ENCODE assay signal across 9 cellular contexts in the genomic region with DNA sequence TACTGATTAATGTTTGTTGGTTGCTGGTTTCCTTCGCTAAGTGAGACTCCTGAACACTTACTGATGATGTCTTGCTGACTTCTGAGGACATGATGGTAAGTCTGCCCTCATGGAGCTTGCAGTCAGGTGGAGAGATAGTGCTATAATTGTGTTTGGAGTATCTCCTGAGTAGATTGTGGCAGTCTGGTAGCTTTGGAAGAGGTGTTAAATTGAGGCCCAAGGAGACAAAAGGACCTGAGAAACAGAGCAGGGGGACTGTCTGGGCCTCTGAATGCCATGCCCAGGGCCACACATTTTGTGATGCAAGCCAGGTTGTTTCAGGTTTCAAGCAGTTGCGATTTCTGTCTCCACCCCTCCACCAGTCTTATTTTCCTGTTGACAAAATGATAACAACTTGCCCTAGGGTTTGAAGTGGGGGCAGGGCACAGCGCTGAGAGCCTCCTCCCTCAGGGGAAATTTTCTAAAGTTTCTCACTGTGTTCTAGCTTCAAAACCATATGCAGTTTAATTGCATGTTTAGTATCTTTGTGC. TPM values are rescaled to one million over a fixed set of nuclear protein-coding genes. Genes with fewer than 3 reads are reported as not detected.
DNase-seq lines count a peak whose midpoint lies in the region; ATAC-seq, FAIRE-seq and TF ChIP-seq lines count a peak whose summit lies in the region.
"Had no signal": no experiment of that assay in that cellular context is flagged by ENCODE, and none has a peak within 500 bp of the region (broad histone marks: within the 10 kb centered on the region; RNA-seq: fewer than 3 reads in every experiment).

No MANE protein-coding gene starts in this region.

- no peak for FAIRE-seq in astrocyte (lab: Jason Lieb, UNC)

- TF ChIP-seq POLR2A in GM18505 (IDR thresholded peaks at IDR 0.05; ENCODE audit: borderline replicate concordance, extremely low read depth, insufficient read depth, insufficient read length), result no peak

- peak overlapping the region; percentile 97 for H3K27ac Mint-ChIP-seq in T-helper 1 cell treated with Interleukin-12 subunit alpha and Interleukin-12 subunit beta and Interleukin-4 antibody, amounts not matched to agents 30 μg/mL and 1 μg/mL, for 36 hours
- no peak overlapping the region for H3K27ac Mint-ChIP-seq in astrocyte (ENCODE audit: unreplicated experiment)

- H2BK120ac ChIP-seq in trophoblast cell (ENCODE audit: insufficient read depth, low read length, poor library complexity), result no peak overlapping the region

- H4K20me1 ChIP-seq in astrocyte (ENCODE audit: insufficient read depth, low read length), result peaks cover 89% of the 10 kb centered on the region

- H3K4me3 ChIP-seq in GM12865 (ENCODE audit: low read depth, low read length) (no peak overlapping the region), astrocyte (ENCODE audit: insufficient read depth, low read depth, low read length) (no peak overlapping the region), trophoblast cell (ENCODE audit: low read depth, low read length) (no peak overlapping the region)

- no peak for TF ChIP-seq CTCF in GM12865 (IDR thresholded peaks at IDR 0.05; ENCODE audit: insufficient read depth, low read depth, low read length, missing control alignments)
- no peak for TF ChIP-seq CTCF in astrocyte (IDR thresholded peaks at IDR 0.05; ENCODE audit: insufficient read depth, low read depth, low read length)
- no peak for TF ChIP-seq CTCF in GM13976 (IDR thresholded peaks at IDR 0.05; ENCODE audit: borderline replicate concordance, control extremely low read depth, extremely low read depth, insufficient read depth, missing control alignments)

- DNase-seq in GM12865 (ENCODE audit: low read depth) (peak; percentile 92), astrocyte (ENCODE audit: low read depth) (no peak), trophoblast cell (peak; percentile 84 to 92), GM13976 (ENCODE audit: low spot score) (no peak)
- DNase-seq: NCI-H2227 treated with DMSO at 0.1 percent for 48 hours had no signal

- no peak overlapping the region for H4K12ac ChIP-seq in trophoblast cell (ENCODE audit: low read depth, low read length)

- H3K36me3 Mint-ChIP-seq in T-helper 1 cell treated with Interleukin-12 subunit alpha and Interleukin-12 subunit beta and Interleukin-4 antibody, amounts not matched to agents 30 μg/mL and 1 μg/mL, for 36 hours (ENCODE audit: low read depth), result peaks cover 71% of the 10 kb centered on the region
- peaks cover 27% of the 10 kb centered on the region for H3K36me3 Mint-ChIP-seq in astrocyte (ENCODE audit: low read depth, unreplicated experiment)

- H3K9me3 ChIP-seq in astrocyte (ENCODE audit: insufficient read depth, low read depth, low read length), result no peaks in the 10 kb centered on the region
- H3K9me3 ChIP-seq in trophoblast cell (ENCODE audit: insufficient read depth, low read depth, low read length), result no peaks in the 10 kb centered on the region

- H3K14ac ChIP-seq in trophoblast cell (ENCODE audit: low read length), result no peak overlapping the region

- in situ Hi-C loops in GM13976 (cut with MboI; ENCODE audit: low sequenced_read_pairs, unreplicated experiment), result no loop called here

- WGBS in trophoblast cell (ENCODE audit: extremely low coverage, insufficient coverage, insufficient read length), result no CpG with 5 or more reads among the region's 3 CpGs

- H2AFZ ChIP-seq in astrocyte (ENCODE audit: low read depth, low read length), result no peak overlapping the region
- no peak overlapping the region for H2AFZ ChIP-seq in trophoblast cell (ENCODE audit: insufficient read depth, low read length, poor library complexity)

- H3K36me3 ChIP-seq in astrocyte (ENCODE audit: insufficient read depth, low read length) (peaks cover 3% of the 10 kb centered on the region), trophoblast cell (ENCODE audit: control insufficient read depth in 1 of 2, insufficient read depth in 2 of 2, low read length in 2 of 2) (peaks cover 8% of the 10 kb centered on the region in 2 experiments)

- H3K27me3 Mint-ChIP-seq in T-helper 1 cell treated with Interleukin-12 subunit alpha and Interleukin-12 subunit beta and Interleukin-4 antibody, amounts not matched to agents 30 μg/mL and 1 μg/mL, for 36 hours (ENCODE audit: low read depth), result no peaks in the 10 kb centered on the region
- no peaks in the 10 kb centered on the region for H3K27me3 Mint-ChIP-seq in astrocyte (ENCODE audit: low read depth, unreplicated experiment)

- H3K4me2 ChIP-seq in astrocyte (ENCODE audit: low read length) (no peak overlapping the region), trophoblast cell (ENCODE audit: low read length) (peak overlapping the region; percentile 1)

- H3K4me3 Mint-ChIP-seq in T-helper 1 cell treated with Interleukin-12 subunit alpha and Interleukin-12 subunit beta and Interleukin-4 antibody, amounts not matched to agents 30 μg/mL and 1 μg/mL, for 36 hours, result peak overlapping the region; percentile 83
- H3K4me3 Mint-ChIP-seq in astrocyte (ENCODE audit: unreplicated experiment), result no peak overlapping the region

- H3K27me3 ChIP-seq in astrocyte (ENCODE audit: insufficient read depth, low read length), result no peaks in the 10 kb centered on the region
- H3K27me3 ChIP-seq in trophoblast cell (ENCODE audit: insufficient read depth, low read length), result no peaks in the 10 kb centered on the region

- H3K79me2 ChIP-seq in astrocyte (ENCODE audit: insufficient read depth, low read length) (peaks cover 92% of the 10 kb centered on the region), trophoblast cell (ENCODE audit: control insufficient read depth, insufficient read depth, low read length, poor library complexity) (peaks cover 1% of the 10 kb centered on the region)

- H3K4me1 ChIP-seq in astrocyte (ENCODE audit: insufficient read depth, low read length) (peaks cover 73% of the 10 kb centered on the region), trophoblast cell (ENCODE audit: control insufficient read depth in 1 of 2, insufficient read depth in 2 of 2, low read length in 2 of 2) (peaks cover 42 to 44% of the 10 kb centered on the region in 2 experiments)

- H3K9ac ChIP-seq in astrocyte (ENCODE audit: low read length) (no peak overlapping the region), trophoblast cell (ENCODE audit: low read length) (no peak overlapping the region)

- no peak overlapping the region for H4K8ac ChIP-seq in trophoblast cell (ENCODE audit: low read depth, low read length)

- H3K9me3 Mint-ChIP-seq in T-helper 1 cell treated with Interleukin-12 subunit alpha and Interleukin-12 subunit beta and Interleukin-4 antibody, amounts not matched to agents 30 μg/mL and 1 μg/mL, for 36 hours, result peaks cover 6% of the 10 kb centered on the region
- H3K9me3 Mint-ChIP-seq in astrocyte (ENCODE audit: unreplicated experiment), result peaks cover 2% of the 10 kb centered on the region

- H4K91ac ChIP-seq in trophoblast cell (ENCODE audit: low read depth, low read length), result no peak overlapping the region

- ATAC-seq in GM18505 (IDR thresholded peaks at IDR 0.05; ENCODE audit: unreplicated experiment) (no peak), HG02763 (IDR thresholded peaks at IDR 0.05; ENCODE audit: unreplicated experiment) (no peak), GM19463 (IDR thresholded peaks at IDR 0.05; ENCODE audit: unreplicated experiment) (no peak)

- H3K4me1 Mint-ChIP-seq in T-helper 1 cell treated with Interleukin-12 subunit alpha and Interleukin-12 subunit beta and Interleukin-4 antibody, amounts not matched to agents 30 μg/mL and 1 μg/mL, for 36 hours (ENCODE audit: low read depth), result peaks cover 91% of the 10 kb centered on the region
- H3K4me1 Mint-ChIP-seq in astrocyte (ENCODE audit: low read depth, unreplicated experiment), result peaks cover 68% of the 10 kb centered on the region

- no peak overlapping the region for H2AK5ac ChIP-seq in trophoblast cell (ENCODE audit: low read length)

- H3K4ac ChIP-seq in trophoblast cell (ENCODE audit: low read depth, low read length), result no peak overlapping the region

- no peak overlapping the region for H3K18ac ChIP-seq in trophoblast cell (ENCODE audit: low read length)

- H3K79me1 ChIP-seq in trophoblast cell (ENCODE audit: low read length), result peaks cover 6% of the 10 kb centered on the region

- H3K23ac ChIP-seq in trophoblast cell (ENCODE audit: low read length), result no peak overlapping the region

- H2BK5ac ChIP-seq in trophoblast cell (ENCODE audit: low read depth, low read length, poor library complexity), result no peak overlapping the region

- H2BK12ac ChIP-seq in trophoblast cell (ENCODE audit: low read length), result no peak overlapping the region

- H3K27ac ChIP-seq in astrocyte (ENCODE audit: low read depth, low read length) (peak overlapping the region; percentile 80), trophoblast cell (ENCODE audit: low read depth, low read length) (no peak overlapping the region)

RNA-seq across cellular contexts. Expression of a gene that starts 16.7 kb away (rescaled TPM):
- total RNA-seq in astrocyte, result 65.6 and 78.0 TPM in 2 replicates
- 49.5 and 54.4 TPM in 2 replicates for polyA plus RNA-seq in trophoblast cell (2013)

Comparison
In these comparisons a context has a peak if more than half of its experiments do, and no peak if none do; other contexts are left out.
1. DNase-seq: peak in GM12865 (single experiment) and trophoblast cell (2 of 2); none in astrocyte (single experiment) and GM13976 (single experiment).